ENCODE assay signal across 3 cellular contexts in genomic region chr7:110438926-110439325, GRCh38.
DNase-seq lines count a peak whose midpoint lies in the region; ATAC-seq, FAIRE-seq and TF ChIP-seq lines count a peak whose summit lies in the region.
"Not testable (repeated sequence)": the region's sequence is repeated elsewhere in the genome, so short reads cannot be mapped to it uniquely, and the experiment has no call there.

No MANE protein-coding gene starts in this region.

- H3K27ac ChIP-seq in HEK293 (ENCODE audit: extremely low read depth, low read depth, low read length); K562 (ENCODE audit: extremely low read depth, low read depth, low read length): not testable (repeated sequence)

- H3K4me1 Mint-ChIP-seq in nephron progenitor cell, result not testable (repeated sequence)

- not testable (repeated sequence) for H3K4me3 Mint-ChIP-seq in nephron progenitor cell

- not testable (repeated sequence) for TF ChIP-seq RAD21 in K562 (CRISPR knock-in tag; conservative IDR thresholded peaks at IDR 0.05 in 1 of 2, IDR thresholded peaks at IDR 0.05 in 1 of 2)

- POLR2A ChIA-PET in HEK293 (lab: Yijun Ruan, JAX); K562 (lab: Yijun Ruan, JAX): not testable (repeated sequence)

- H3K9ac ChIP-seq in K562 (ENCODE audit: insufficient read depth in 1 of 2, low read depth in 2 of 2, low read length in 2 of 2), result not testable (repeated sequence)

- not testable (repeated sequence) for TF ChIP-seq CTCF in HEK293 (tag by site-specific recombination; IDR thresholded peaks at IDR 0.05); K562 (IDR thresholded peaks at IDR 0.05 in 2 of 3, conservative IDR thresholded peaks at IDR 0.05 in 1 of 3; ENCODE audit: insufficient read depth in 2 of 3, low read depth in 1 of 3, low read length in 3 of 3); nephron progenitor cell (IDR thresholded peaks at IDR 0.05)

- H3K9me1 ChIP-seq in K562 (ENCODE audit: control insufficient read depth, insufficient read depth, low read length), result not testable (repeated sequence)

- H3K4me3 ChIP-seq in HEK293 (ENCODE audit: low read depth, low read length); K562: not testable (repeated sequence)

- H4K20me1 ChIP-seq in K562 (replicated peaks; ENCODE audit: control insufficient read depth, insufficient read depth, low read length), result not testable (repeated sequence)

- not testable (repeated sequence) for H2AFZ ChIP-seq in K562 (ENCODE audit: low read depth, low read length)

- H3K27me3 Mint-ChIP-seq in nephron progenitor cell (ENCODE audit: low read depth, poor library complexity), result not testable (repeated sequence)

- FAIRE-seq in K562 (lab: Jason Lieb, UNC), result not testable (repeated sequence)

- H3K36me3 Mint-ChIP-seq in nephron progenitor cell (ENCODE audit: low read depth), result not testable (repeated sequence)

- H3K9me3 Mint-ChIP-seq in nephron progenitor cell, result not testable (repeated sequence)

- TF ChIP-seq EP300 in K562 (IDR thresholded peaks at IDR 0.05; ENCODE audit: low read length), result not testable (repeated sequence)

- ATAC-seq in K562, result not testable (repeated sequence)

- H3K9me3 ChIP-seq in HEK293 (ENCODE audit: control insufficient read depth, insufficient read depth, low read depth, low read length); K562 (replicated peaks; ENCODE audit: control insufficient read depth, insufficient read depth, low read depth, low read length): not testable (repeated sequence)

- H3K36me3 ChIP-seq in HEK293 (ENCODE audit: control insufficient read depth in 2 of 2, insufficient read depth in 1 of 2, low read length in 2 of 2); K562 (ENCODE audit: control insufficient read depth, insufficient read depth, low read length): not testable (repeated sequence)

- in situ Hi-C loops in K562 (cut with MboI), result not testable (repeated sequence)

- DNase-seq in K562 (ENCODE audit: extremely low read depth in 1 of 4, low spot score in 3 of 4); nephron progenitor cell: not testable (repeated sequence)

- not testable (repeated sequence) for H3K4me2 ChIP-seq in K562 (ENCODE audit: insufficient read depth, low read length)

- not testable (repeated sequence) for BruUV-seq in K562 (replicated peaks; lab: Mats Ljungman, UMichigan)

- H3K27ac Mint-ChIP-seq in nephron progenitor cell, result peak overlapping the region; percentile 39

- H3K27me3 ChIP-seq in K562 (ENCODE audit: control insufficient read depth in 2 of 2, insufficient read depth in 2 of 2, low read length in 2 of 2), result not testable (repeated sequence)

- not testable (repeated sequence) for TF ChIP-seq POLR2A in K562 (conservative IDR thresholded peaks at IDR 0.05)

- not testable (repeated sequence) for H3K4me1 ChIP-seq in HEK293 (ENCODE audit: control insufficient read depth, insufficient read depth, low read length); K562 (replicated peaks in 1 of 2; ENCODE audit: control insufficient read depth in 2 of 2, insufficient read depth in 2 of 2, low read length in 2 of 2)

- intact Hi-C loops in K562 (cut with micrococcal nuclease), result not testable (repeated sequence)

- CTCF ChIA-PET in HEK293 (lab: Yijun Ruan, JAX); K562 (lab: Yijun Ruan, JAX; ENCODE audit: low intra/inter-chr PET ratio): not testable (repeated sequence)

- not testable (repeated sequence) for H3K79me2 ChIP-seq in K562 (ENCODE audit: control insufficient read depth, insufficient read depth, low read length)

- 3% methylated on average over 2 of the region's 2 CpGs for WGBS in K562 (ENCODE audit: insufficient coverage, low coverage, missing lambda C conversion rate)

TF ChIP-seq in HEK293, 187 proteins besides CTCF, POLR2A, EP300 and RAD21:
- TF ChIP-seq ZNF280D (tag by site-specific recombination; IDR thresholded peaks at IDR 0.05) (peak; percentile 93), ZNF580 (tag by site-specific recombination; IDR thresholded peaks at IDR 0.05) (peak; percentile 67; the same call in 1 of the 2 replicates), ZNF146 (tag by site-specific recombination; IDR thresholded peaks at IDR 0.05) (peak; percentile 79)
TF ChIP-seq in HEK293: peak in this region for 3; not testable (repeated sequence) for 184.

TF ChIP-seq in K562, 482 proteins besides CTCF, POLR2A, EP300 and RAD21:
- peak; percentile 56 for TF ChIP-seq ZNF146 (CRISPR knock-in tag; IDR thresholded peaks at IDR 0.05; ENCODE audit: unreplicated experiment)
- TF ChIP-seq SMARCA5 (IDR thresholded peaks at IDR 0.05), result 0 out of 2 replicates have a peak, but pooled peaks have one; percentile 32
